42 cellular contexts compared by ENCODE assay signal in genomic region chr10:46057038-46057437, GRCh38. TPM values are rescaled to one million over a fixed set of nuclear protein-coding genes. Genes with fewer than 3 reads are reported as not detected.
"Had no signal": no experiment of that assay in that cellular context is flagged by ENCODE, and none has a peak within 500 bp of the region (broad histone marks: within the 10 kb centered on the region; RNA-seq: fewer than 3 reads in every experiment).

No MANE protein-coding gene starts in this region.

- H3K4me1 ChIP-seq: adrenal gland, ascending aorta, body of pancreas, breast epithelium had no signal

- H3K27me3 ChIP-seq: ascending aorta, body of pancreas, brain microvascular endothelial cell, breast epithelium, cardiac muscle cell had no signal

- ATAC-seq: activated naive CD4-positive, alpha-beta T cell treated with anti-CD3 and anti-CD28 coated beads, Interleukin-2, amount 50 U/mL, for 72 hours; activated naive CD8-positive, alpha-beta T cell treated with anti-CD3 and anti-CD28 coated beads, Interleukin-2, amount 50 U/mL, for 24 hours; activated T-cell treated with anti-CD3 and anti-CD28 coated beads, Interleukin-2, amount 50 U/mL, for 4 hours; activated T-helper 17 cell treated with anti-CD3 and anti-CD28 coated beads, Interleukin-2, amount 50 U/mL, for 72 hours; body of pancreas had no signal

- H3K4me3 ChIP-seq: adrenal gland, ascending aorta, body of pancreas, breast epithelium, cardiac muscle cell had no signal

- H3K9me3 ChIP-seq: adrenal gland, body of pancreas had no signal

- H3K36me3 Mint-ChIP-seq: brain had no signal

- H3K9me3 Mint-ChIP-seq: activated naive CD4-positive, alpha-beta T cell treated with anti-CD3 and anti-CD28 coated beads, Interleukin-2, amount 50 U/mL, for 24 hours; activated T-helper 1 cell treated with anti-CD3 and anti-CD28 coated beads, Interleukin-12 subunit alpha, Interleukin-12 subunit beta, Interleukin-2, Interleukin-4 antibody, amounts not matched to agents 30 ng/mL and 10 ng/mL and 1 ng/mL, durations not matched to agents 14 hours and 24 hours and 36 hours; activated T-helper 17 cell treated with anti-CD3 and anti-CD28 coated beads, Interleukin-2, amount 50 U/mL, for 72 hours; activated T-helper 2 cell treated with anti-CD3 and anti-CD28 coated beads, Interferon-gamma antibody, Interleukin-2, Interleukin-4, amounts not matched to agents 10 μg/mL and 5 μg/mL and 100 μg/mL, durations not matched to agents 14 hours and 24 hours and 36 hours had no signal

- H3K27me3 Mint-ChIP-seq: activated naive CD4-positive, alpha-beta T cell treated with anti-CD3 and anti-CD28 coated beads, Interleukin-2, amount 50 U/mL, for 24 hours; activated naive CD8-positive, alpha-beta T cell; activated naive CD8-positive, alpha-beta T cell treated with anti-CD3 and anti-CD28 coated beads for 36 hours; activated naive CD8-positive, alpha-beta T cell treated with anti-CD3 and anti-CD28 coated beads, Interleukin-2, amount 50 U/mL, for 24 hours; activated T-cell treated with anti-CD3 and anti-CD28 coated beads, Interleukin-2, amount 50 U/mL, for 24 hours had no signal

- H3K36me3 ChIP-seq: adrenal gland, ascending aorta, brain microvascular endothelial cell, breast epithelium, cardiac muscle cell had no signal

- H3K27ac ChIP-seq: adrenal gland, ascending aorta, body of pancreas, brain microvascular endothelial cell, breast epithelium, cardiac muscle cell had no signal

- DNase-seq: activated effector memory CD4-positive, alpha-beta T cell treated with anti-CD3 and anti-CD28 coated beads, Interleukin-2, amount 50 U/mL, for 16 hours; activated effector memory CD4-positive, alpha-beta T cell treated with Interleukin-2 at 50 U/mL for 16 hours; activated gamma-delta T cell; activated gamma-delta T cell treated with Interleukin-2 at 50 U/mL for 16 hours; activated naive CD4-positive, alpha-beta T cell; activated naive CD4-positive, alpha-beta T cell treated with anti-CD3 and anti-CD28 coated beads for 36 hours; activated naive CD4-positive, alpha-beta T cell treated with anti-CD3 and anti-CD28 coated beads, Interleukin-2, amount 10 ng/mL, durations not matched to agents 7 days and 5 days; activated naive CD4-positive, alpha-beta T cell treated with anti-CD3 and anti-CD28 coated beads, Interleukin-2, amount 50 U/mL, for 16 hours; activated naive CD4-positive, alpha-beta T cell treated with Interleukin-2 at 50 U/mL for 16 hours; activated naive CD8-positive, alpha-beta T cell treated with anti-CD3 and anti-CD28 coated beads for 36 hours; activated naive CD8-positive, alpha-beta T cell treated with anti-CD3 and anti-CD28 coated beads, Interleukin-2, amount 10 ng/mL, durations not matched to agents 7 days and 5 days; activated naive CD8-positive, alpha-beta T cell treated with anti-CD3 and anti-CD28 coated beads, Interleukin-2, amount 50 U/mL, for 24 hours; activated T-cell treated with anti-CD3 and anti-CD28 coated beads, Interleukin-2, amount 50 U/mL, for 24 hours; activated T-cell treated with anti-CD3 and anti-CD28 coated beads, Interleukin-2, amount 50 U/mL, for 4 hours; activated T-cell treated with anti-CD3 and anti-CD28 coated beads, Interleukin-2, amount 50 U/mL, for 48 hours; adrenal gland; amniotic stem cell; amygdala; anterior cingulate cortex; body of pancreas; brain microvascular endothelial cell; caudate nucleus; central memory CD4-positive, alpha-beta T cell; cerebellar nuclear complex had no signal

- FAIRE-seq: astrocyte, bronchial epithelial cell had no signal

- H3K4me3 Mint-ChIP-seq: activated naive CD4-positive, alpha-beta T cell treated with anti-CD3 and anti-CD28 coated beads for 36 hours; activated naive CD4-positive, alpha-beta T cell treated with anti-CD3 and anti-CD28 coated beads, Interleukin-2, amount 10 ng/mL, durations not matched to agents 7 days and 5 days; activated naive CD4-positive, alpha-beta T cell treated with anti-CD3 and anti-CD28 coated beads, Interleukin-2, amount 50 U/mL, for 24 hours; activated naive CD8-positive, alpha-beta T cell; activated naive CD8-positive, alpha-beta T cell treated with anti-CD3 and anti-CD28 coated beads for 36 hours; activated naive CD8-positive, alpha-beta T cell treated with anti-CD3 and anti-CD28 coated beads, Interleukin-2, amount 10 ng/mL, durations not matched to agents 7 days and 5 days; activated naive CD8-positive, alpha-beta T cell treated with anti-CD3 and anti-CD28 coated beads, Interleukin-2, amount 50 U/mL, for 24 hours; activated T-cell treated with anti-CD3 and anti-CD28 coated beads, Interleukin-2, amount 50 U/mL, for 24 hours; activated T-cell treated with anti-CD3 and anti-CD28 coated beads, Interleukin-2, amount 50 U/mL, for 4 hours; activated T-helper 1 cell treated with anti-CD3 and anti-CD28 coated beads, Interleukin-12 subunit alpha, Interleukin-12 subunit beta, Interleukin-2, Interleukin-4 antibody, amounts not matched to agents 30 ng/mL and 10 ng/mL and 1 ng/mL, durations not matched to agents 14 hours and 24 hours and 36 hours; activated T-helper 17 cell treated with anti-CD3 and anti-CD28 coated beads, Interleukin-2, amount 50 U/mL, for 72 hours; brain; central memory CD8-positive, alpha-beta T cell had no signal

- H3K4me1 Mint-ChIP-seq: activated naive CD4-positive, alpha-beta T cell treated with anti-CD3 and anti-CD28 coated beads, Interleukin-2, amount 10 ng/mL, durations not matched to agents 7 days and 5 days; activated naive CD4-positive, alpha-beta T cell treated with anti-CD3 and anti-CD28 coated beads, Interleukin-2, amount 50 U/mL, for 24 hours; activated T-helper 17 cell treated with anti-CD3 and anti-CD28 coated beads, Interleukin-2, amount 50 U/mL, for 72 hours; brain; central memory CD8-positive, alpha-beta T cell had no signal

- H3K27ac Mint-ChIP-seq: activated naive CD4-positive, alpha-beta T cell treated with anti-CD3 and anti-CD28 coated beads for 36 hours; activated naive CD4-positive, alpha-beta T cell treated with anti-CD3 and anti-CD28 coated beads, Interleukin-2, amount 10 ng/mL, durations not matched to agents 7 days and 5 days; activated naive CD4-positive, alpha-beta T cell treated with anti-CD3 and anti-CD28 coated beads, Interleukin-2, amount 50 U/mL, for 24 hours; activated naive CD4-positive, alpha-beta T cell treated with anti-CD3 and anti-CD28 coated beads, Interleukin-2, amount 50 U/mL, for 72 hours; activated naive CD8-positive, alpha-beta T cell; activated naive CD8-positive, alpha-beta T cell treated with anti-CD3 and anti-CD28 coated beads for 36 hours; activated naive CD8-positive, alpha-beta T cell treated with anti-CD3 and anti-CD28 coated beads, Interleukin-2, amount 10 ng/mL, durations not matched to agents 7 days and 5 days; activated naive CD8-positive, alpha-beta T cell treated with anti-CD3 and anti-CD28 coated beads, Interleukin-2, amount 50 U/mL, for 24 hours; activated T-cell treated with anti-CD3 and anti-CD28 coated beads, Interleukin-2, amount 50 U/mL, for 24 hours; activated T-helper 1 cell treated with anti-CD3 and anti-CD28 coated beads, Interleukin-12 subunit alpha, Interleukin-12 subunit beta, Interleukin-2, Interleukin-4 antibody, amounts not matched to agents 30 ng/mL and 10 ng/mL and 1 ng/mL, durations not matched to agents 14 hours and 24 hours and 36 hours; activated T-helper 17 cell treated with anti-CD3 and anti-CD28 coated beads, Interleukin-2, amount 50 U/mL, for 72 hours; activated T-helper 2 cell treated with anti-CD3 and anti-CD28 coated beads, Interferon-gamma antibody, Interleukin-2, Interleukin-4, amounts not matched to agents 10 μg/mL and 5 μg/mL and 100 μg/mL, durations not matched to agents 14 hours and 24 hours and 36 hours; brain had no signal

RNA-seq across cellular contexts. Expression of gene MSMB, which starts 11.0 kb away (rescaled TPM):
- total RNA-seq: activated naive CD4-positive, alpha-beta T cell treated with anti-CD3 and anti-CD28 coated beads for 36 hours; activated naive CD4-positive, alpha-beta T cell treated with anti-CD3 and anti-CD28 coated beads, Interleukin-2, amount 50 U/mL, for 72 hours; activated naive CD8-positive, alpha-beta T cell treated with anti-CD3 and anti-CD28 coated beads for 36 hours; activated naive CD8-positive, alpha-beta T cell treated with anti-CD3 and anti-CD28 coated beads, Interleukin-2, amount 10 ng/mL, durations not matched to agents 7 days and 5 days; activated T-cell treated with anti-CD3 and anti-CD28 coated beads, Interleukin-2, amount 50 U/mL, for 4 hours; activated T-helper 1 cell treated with anti-CD3 and anti-CD28 coated beads, Interleukin-12 subunit alpha, Interleukin-12 subunit beta, Interleukin-2, Interleukin-4 antibody, amounts not matched to agents 30 ng/mL and 10 ng/mL and 1 ng/mL, durations not matched to agents 14 hours and 24 hours and 36 hours; activated T-helper 17 cell treated with anti-CD3 and anti-CD28 coated beads, Interleukin-2, amount 50 U/mL, for 72 hours; activated T-helper 2 cell treated with anti-CD3 and anti-CD28 coated beads, Interferon-gamma antibody, Interleukin-2, Interleukin-4, amounts not matched to agents 10 μg/mL and 5 μg/mL and 100 μg/mL, durations not matched to agents 14 hours and 24 hours and 36 hours; adrenal gland; aorta; ascending aorta; astrocyte; body of pancreas; cardiac muscle cell; cardiac septum; cerebellum; chondrocyte had no signal
- polyA plus RNA-seq: adipose tissue, adrenal gland, aorta, cardiac muscle cell had no signal
